ENCODE assay signal across 13 cellular contexts in the genomic region with DNA sequence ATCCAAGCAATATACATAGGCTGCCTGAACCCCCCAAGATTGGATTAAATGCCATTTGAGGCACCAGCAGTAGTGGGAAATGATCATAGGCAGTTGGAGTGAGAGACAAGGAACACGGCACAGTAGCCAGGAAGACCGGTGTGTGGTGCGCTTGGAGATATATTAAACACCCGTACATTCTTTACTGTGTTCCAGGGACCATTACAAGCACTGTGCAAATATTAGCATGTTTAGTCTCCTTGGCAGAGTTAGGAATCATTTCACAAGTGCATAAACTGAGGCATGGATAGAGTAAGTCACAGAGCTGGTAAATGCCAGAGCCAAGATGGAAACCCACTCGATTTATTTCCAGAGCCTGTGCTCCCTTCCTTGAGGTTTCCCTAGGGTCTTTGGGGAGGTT. TPM values are rescaled to one million over a fixed set of nuclear protein-coding genes. Genes with fewer than 3 reads are reported as not detected.
DNase-seq lines count a peak whose midpoint lies in the region; TF ChIP-seq lines count a peak whose summit lies in the region.
"Had no signal": no experiment of that assay in that cellular context is flagged by ENCODE, and none has a peak within 500 bp of the region (broad histone marks: within the 10 kb centered on the region; RNA-seq: fewer than 3 reads in every experiment).

No MANE protein-coding gene starts in this region.

- DNase-seq in Karpas-422 = peak; percentile 10
- no peak for DNase-seq in esophagus muscularis mucosa (ENCODE audit: extremely low spot score)
- DNase-seq in prostate gland (ENCODE audit: low spot score) = peak; percentile 16
- no peak for DNase-seq in activated effector memory CD4-positive, alpha-beta T cell treated with Interleukin-2 at 50 U/mL for 16 hours
- no peak for DNase-seq in NCI-H2107 treated with DMSO at 0.1 percent for 48 hours (lab: John Stamatoyannopoulos, UW; ENCODE audit: unreplicated experiment)
- DNase-seq in AML-193 (lab: John Stamatoyannopoulos, UW) = no peak
- DNase-seq: Calu3; CD4-positive, alpha-beta memory T cell; DMS79 treated with DMSO at 0.1 percent for 48 hours; GF-D8; HCEC 1CT had no signal

- no peak for TF ChIP-seq CTCF in esophagus muscularis mucosa (IDR thresholded peaks at IDR 0.05)
- TF ChIP-seq CTCF in prostate gland (IDR thresholded peaks at IDR 0.05) = no peak

- H3K36me3 ChIP-seq in Karpas-422 (ENCODE audit: insufficient read depth, low read length) (no peaks in the 10 kb centered on the region), esophagus muscularis mucosa (no peaks in the 10 kb centered on the region), prostate gland (no peaks in the 10 kb centered on the region)
- H3K36me3 ChIP-seq: BLaER1 had no signal

- 92% methylated on average over 5 of the region's 5 CpGs for WGBS in esophagus muscularis mucosa
- WGBS in prostate gland = 43% methylated on average over 5 of the region's 5 CpGs

- no peak overlapping the region for H3K4me2 ChIP-seq in Karpas-422 (ENCODE audit: low read depth, low read length, poor library complexity, severe bottlenecking)
- H3K4me2 ChIP-seq: BLaER1, GM23338 had no signal

- H4K20me1 ChIP-seq in Karpas-422 (ENCODE audit: insufficient read depth, low read depth, low read length) = no peaks in the 10 kb centered on the region
- H4K20me1 ChIP-seq: BLaER1 had no signal

- no peaks in the 10 kb centered on the region for H3K27me3 ChIP-seq in Karpas-422 (ENCODE audit: low read length)
- H3K27me3 ChIP-seq in esophagus muscularis mucosa = no peaks in the 10 kb centered on the region
- H3K27me3 ChIP-seq in prostate gland (replicated peaks; ENCODE audit: insufficient read depth) = no peaks in the 10 kb centered on the region
- H3K27me3 ChIP-seq: BLaER1 had no signal

- H3K9ac ChIP-seq in Karpas-422 (ENCODE audit: low read length) = no peak overlapping the region
- H3K9ac ChIP-seq: BLaER1 had no signal

- no peak overlapping the region for H3K27ac ChIP-seq in Karpas-422 (ENCODE audit: low read length)
- H3K27ac ChIP-seq in esophagus muscularis mucosa (replicated peaks in 1 of 4) = peak overlapping the region in 3 of 4 donors; percentile 75 to 87 (median 86)
- H3K27ac ChIP-seq in prostate gland = no peak overlapping the region
- H3K27ac ChIP-seq: BLaER1 had no signal

- H2AFZ ChIP-seq in Karpas-422 (ENCODE audit: low read length) = no peak overlapping the region
- H2AFZ ChIP-seq: GM23338 had no signal

- TF ChIP-seq POLR2A in esophagus muscularis mucosa (IDR thresholded peaks at IDR 0.05; ENCODE audit: low read depth) = no peak
- no peak for TF ChIP-seq POLR2A in prostate gland (IDR thresholded peaks at IDR 0.05)

- TF ChIP-seq EP300 in esophagus muscularis mucosa (IDR thresholded peaks at IDR 0.05) = no peak

- H3K4me3 ChIP-seq in Karpas-422 (ENCODE audit: low read length) (no peak overlapping the region), esophagus muscularis mucosa (no peak overlapping the region), prostate gland (no peak overlapping the region)
- H3K4me3 ChIP-seq: BLaER1, GM23338 had no signal

- H3K79me2 ChIP-seq in Karpas-422 (ENCODE audit: low read length) = no peaks in the 10 kb centered on the region

- intact Hi-C loops in esophagus muscularis mucosa (cut with DNase I) (no loop called here), prostate gland (cut with DNase I) (no loop called here)

- no peaks in the 10 kb centered on the region for H3K4me1 ChIP-seq in Karpas-422 (ENCODE audit: low read length)
- peaks cover 22 to 33% (median 27%) of the 10 kb centered on the region in 4 donors for H3K4me1 ChIP-seq in esophagus muscularis mucosa
- H3K4me1 ChIP-seq in prostate gland (replicated peaks) = no peaks in the 10 kb centered on the region
- H3K4me1 ChIP-seq: BLaER1 had no signal

- no peaks in the 10 kb centered on the region for H3K9me2 ChIP-seq in Karpas-422 (replicated peaks; ENCODE audit: insufficient read depth, low read length)

- H3K9me3 ChIP-seq in Karpas-422 (ENCODE audit: low read length) (no peaks in the 10 kb centered on the region), esophagus muscularis mucosa (no peaks in the 10 kb centered on the region), prostate gland (no peaks in the 10 kb centered on the region)
- H3K9me3 ChIP-seq: BLaER1 had no signal

RNA-seq across cellular contexts. Expression of gene TNRC6A, which starts 31.1 kb away (rescaled TPM):
- 27.2 and 72.4 TPM in 2 replicates for total RNA-seq in Karpas-422 (2014; rRNA removed; shearing (Covaris generic); ENCODE audit: low replicate concordance)
- total RNA-seq in esophagus muscularis mucosa (10 to 100 TPM; 44.1 to 50.7 (median 46.4) TPM), prostate gland (10 to 100 TPM; 37.5 to 65.5 TPM)

Comparison
In these comparisons a context has a peak if more than half of its experiments do, and no peak if none do; other contexts are left out.
1. DNase-seq: peak in Karpas-422 (single experiment) and prostate gland (single experiment); none in esophagus muscularis mucosa (single experiment), activated effector memory CD4-positive, alpha-beta T cell treated with Interleukin-2 at 50 U/mL for 16 hours (single experiment), NCI-H2107 treated with DMSO at 0.1 percent for 48 hours (single experiment) and AML-193 (0 of 2).
2. H3K27ac ChIP-seq: peak in esophagus muscularis mucosa (3 of 4); none in Karpas-422 (single experiment) and prostate gland (0 of 2).